1 cellular context compared by ENCODE assay signal in the genomic region with DNA sequence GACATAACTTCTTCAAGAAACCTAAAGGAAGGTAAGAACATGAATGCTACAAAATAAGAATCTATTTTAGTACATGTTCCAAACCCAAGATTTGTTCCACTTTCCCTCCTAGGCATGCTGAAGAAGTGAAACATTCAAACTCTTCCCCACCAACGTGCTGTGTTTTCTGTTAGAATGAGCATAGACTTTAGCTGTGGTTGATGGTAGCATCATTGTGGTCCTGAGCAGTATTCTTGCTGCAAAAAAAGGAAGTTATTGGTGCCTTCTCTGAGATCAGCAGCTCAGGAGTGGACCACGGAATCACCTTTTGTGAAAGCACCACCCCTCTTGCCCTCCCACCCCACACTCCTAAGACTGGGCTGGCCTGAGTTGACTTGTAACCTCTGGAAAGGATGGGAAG.
TF ChIP-seq lines count a peak whose summit lies in the region.

No MANE protein-coding gene starts in this region.

TF ChIP-seq in K562, 482 proteins besides CTCF, POLR2A, EP300 and RAD21:
- no peak for TF ChIP-seq TCF3 (CRISPR knock-in tag; IDR thresholded peaks at IDR 0.05)
- TF ChIP-seq SIN3A (IDR thresholded peaks at IDR 0.05; ENCODE audit: borderline replicate concordance in 2 of 2, control insufficient read depth in 1 of 2, low read depth in 2 of 2, low read length in 2 of 2), result no peak
- no peak for TF ChIP-seq EZH2 (IDR thresholded peaks at IDR 0.05; ENCODE audit: borderline replicate concordance, low read depth, low read length)
- TF ChIP-seq BACH1 (tag; IDR thresholded peaks at IDR 0.05), result no peak
- TF ChIP-seq ARHGAP35 (IDR thresholded peaks at IDR 0.05; ENCODE audit: partially characterized antibody), result no peak
- TF ChIP-seq TGIF2 (CRISPR knock-in tag; IDR thresholded peaks at IDR 0.05), result no peak
- TF ChIP-seq ZNF311 (CRISPR knock-in tag; IDR thresholded peaks at IDR 0.05), result no peak
- TF ChIP-seq TOE1 (IDR thresholded peaks at IDR 0.05; ENCODE audit: borderline replicate concordance), result no peak
- no peak for TF ChIP-seq TOE1 (CRISPR knock-in tag; IDR thresholded peaks at IDR 0.05; ENCODE audit: borderline replicate concordance, low read depth)
- no peak for TF ChIP-seq NR1H2 (CRISPR knock-in tag; IDR thresholded peaks at IDR 0.05)
- TF ChIP-seq FOXA1 (IDR thresholded peaks at IDR 0.05; ENCODE audit: borderline replicate concordance), result no peak
